Comparison of ENCODE assay signal across 13 cellular contexts in genomic region chr2:11389551-11390528, GRCh38. TPM values are rescaled to one million over a fixed set of nuclear protein-coding genes. Genes with fewer than 3 reads are reported as not detected.
DNase-seq lines count a peak whose midpoint lies in the region; ATAC-seq, FAIRE-seq and TF ChIP-seq lines count a peak whose summit lies in the region.
"Had no signal": no experiment of that assay in that cellular context is flagged by ENCODE, and none has a peak within 500 bp of the region (broad histone marks: within the 10 kb centered on the region; RNA-seq: fewer than 3 reads in every experiment).

No MANE protein-coding gene starts in this region.

- FAIRE-seq in kidney (lab: Jason Lieb, UNC): no peak

- H4K5ac ChIP-seq in IMR-90 (ENCODE audit: low read depth, low read length): no peak overlapping the region; the same call in 1 of the 2 replicates

- peak overlapping the region; percentile 42; the same call in 1 of the 2 replicates for H2BK20ac ChIP-seq in IMR-90 (ENCODE audit: low read depth, low read length)

- no peak for TF ChIP-seq EP300 in tibial nerve (IDR thresholded peaks at IDR 0.05)

- POLR2A ChIA-PET in IMR-90 (lab: Charles Lee; ENCODE audit: unreplicated experiment): interaction anchor here (0.6 kb wide), 1 partner anchor 191 kb away, joined by 5 read pairs; no protein-coding TSS in a partner anchor

- H3K14ac ChIP-seq in IMR-90 (replicated peaks; ENCODE audit: low read depth, low read length): peak overlapping the region; percentile 12; the same call in 1 of the 2 replicates

- H3K4me2 ChIP-seq in IMR-90 (ENCODE audit: low read depth, low read length): peak overlapping the region; percentile 25
- peak overlapping the region; percentile 16 for H3K4me2 ChIP-seq in smooth muscle cell

- peak overlapping the region; percentile 6; the same call in 1 of the 2 replicates for H3K27ac ChIP-seq in IMR-90 (ENCODE audit: insufficient read depth, low read length)
- H3K27ac ChIP-seq in brain microvascular endothelial cell: no peak overlapping the region
- H3K27ac ChIP-seq in kidney (ENCODE audit: low read depth in 2 of 2, low read length in 2 of 2): peak overlapping the region; percentile 71 to 82
- peak overlapping the region; percentile 93 for H3K27ac ChIP-seq in smooth muscle cell (ENCODE audit: low read depth)
- H3K27ac ChIP-seq in tibial nerve: no peak overlapping the region

- H3F3A ChIP-seq in smooth muscle cell (ENCODE audit: low read depth): peaks cover 50% of the 10 kb centered on the region

- H3K79me1 ChIP-seq in IMR-90 (ENCODE audit: low read depth in 1 of 2, low read length in 2 of 2): no peaks in the 10 kb centered on the region

- no peak overlapping the region for H3K56ac ChIP-seq in IMR-90 (ENCODE audit: extremely low read depth, insufficient read depth, low read length)

- peak overlapping the region; percentile 77; the same call in 1 of the 2 replicates for H3K18ac ChIP-seq in IMR-90 (ENCODE audit: low read depth, low read length)

- CTCF ChIA-PET in IMR-90 (lab: Yijun Ruan, JAX): interaction anchor here (1.2 kb wide), 1 partner anchor 14 kb away, joined by 3 read pairs; no protein-coding TSS in a partner anchor

- H2AK9ac ChIP-seq in IMR-90 (replicated peaks; ENCODE audit: low read depth, low read length, poor library complexity): no peak overlapping the region

- in situ Hi-C loops in IMR-90 (cut with MboI; ENCODE audit: low sequenced_read_pairs) (no loop called here), brain microvascular endothelial cell (cut with HindIII; ENCODE audit: low pct_ligation_motif_present, low sequenced_read_pairs) (no loop called here)

- H2BK120ac ChIP-seq in IMR-90 (ENCODE audit: low read depth, low read length): peak overlapping the region; percentile 45

- peak overlapping the region; percentile 25; the same call in 1 of the 3 replicates for H2BK15ac ChIP-seq in IMR-90 (ENCODE audit: low read depth, low read length)

- BruUV-seq in IMR-90 (replicated peaks; lab: Mats Ljungman, UMichigan): no TSS peak

- TF ChIP-seq CTCF in IMR-90 (conservative IDR thresholded peaks at IDR 0.05; ENCODE audit: low read depth, low read length) (no peak), brain microvascular endothelial cell (IDR thresholded peaks at IDR 0.05; ENCODE audit: low read depth, low read length, missing control alignments) (no peak), kidney (IDR thresholded peaks at IDR 0.05; ENCODE audit: borderline replicate concordance, extremely low read depth, insufficient read depth) (no peak), smooth muscle cell (IDR thresholded peaks at IDR 0.05; ENCODE audit: borderline replicate concordance, insufficient read depth, poor library complexity, severe bottlenecking) (no peak), tibial nerve (IDR thresholded peaks at IDR 0.05) (no peak)

- H3K9me3 ChIP-seq in IMR-90 (ENCODE audit: control insufficient read depth, insufficient read depth, low read length): no peaks in the 10 kb centered on the region
- no peaks in the 10 kb centered on the region for H3K9me3 ChIP-seq in kidney (ENCODE audit: control insufficient read depth in 1 of 2, low read length in 2 of 2)
- no peaks in the 10 kb centered on the region for H3K9me3 ChIP-seq in smooth muscle cell (replicated peaks; ENCODE audit: low read depth)
- H3K9me3 ChIP-seq in tibial nerve: no peaks in the 10 kb centered on the region

- dilution Hi-C loops in IMR-90 (cut with HindIII; ENCODE audit: low sequenced_read_pairs, unreplicated experiment): no loop called here

- H3K9me1 ChIP-seq in IMR-90 (ENCODE audit: insufficient read depth, low read length): peaks cover 33% of the 10 kb centered on the region

- H4K91ac ChIP-seq in IMR-90 (ENCODE audit: insufficient read depth, low read depth, low read length): peak overlapping the region; percentile 14; the same call in 1 of the 2 replicates

- DNase-seq in IMR-90 (peak; percentile 97), brain microvascular endothelial cell (peak; percentile 90), kidney (peak; percentile 89), smooth muscle cell (lab: John Stamatoyannopoulos, UW; ENCODE audit: unreplicated experiment) (no peak), GDM1 (lab: John Stamatoyannopoulos, UW) (no peak), NCI-H774 (lab: John Stamatoyannopoulos, UW) (no peak), tibial nerve (ENCODE audit: low spot score in 2 of 2) (no peak)
- DNase-seq: DND-41; effector CD4-positive, alpha-beta T cell; midbrain; NCI-H524; stimulated activated naive CD8-positive, alpha-beta T cell treated with anti-CD3 and anti-CD28 coated beads, Interleukin-15, amount 100 ng/mL, for 72 hours had no signal

- no peaks in the 10 kb centered on the region for H3K79me2 ChIP-seq in smooth muscle cell (ENCODE audit: low read depth)

- H2AK5ac ChIP-seq in IMR-90 (ENCODE audit: low read depth, low read length): peak overlapping the region; percentile 31; the same call in 1 of the 2 replicates

- H3K36me3 ChIP-seq in IMR-90 (ENCODE audit: control insufficient read depth, insufficient read depth, low read length): no peaks in the 10 kb centered on the region
- no peaks in the 10 kb centered on the region for H3K36me3 ChIP-seq in brain microvascular endothelial cell (replicated peaks)
- no peaks in the 10 kb centered on the region for H3K36me3 ChIP-seq in kidney (ENCODE audit: control insufficient read depth in 1 of 2, insufficient read depth in 2 of 2, low read length in 2 of 2)
- H3K36me3 ChIP-seq in smooth muscle cell (ENCODE audit: low read depth): no peaks in the 10 kb centered on the region
- no peaks in the 10 kb centered on the region for H3K36me3 ChIP-seq in tibial nerve

- peak overlapping the region in 1 of 2 experiments; percentile 14; a peak in 1 of 4 replicates for H4K8ac ChIP-seq in IMR-90 (ENCODE audit: low read depth in 2 of 2, low read length in 2 of 2)

- TF ChIP-seq POLR2A in IMR-90 (IDR thresholded peaks at IDR 0.05; ENCODE audit: low read depth, low read length) (no peak), tibial nerve (IDR thresholded peaks at IDR 0.05) (no peak)

- peak; percentile 59 for ATAC-seq in IMR-90 (ENCODE audit: low read depth)
- ATAC-seq in HG02678 (IDR thresholded peaks at IDR 0.05; ENCODE audit: unreplicated experiment): no peak
- ATAC-seq: stimulated activated naive CD8-positive, alpha-beta T cell treated with anti-CD3 and anti-CD28 coated beads, Interleukin-15, amount 100 ng/mL, for 72 hours had no signal

- peak overlapping the region; percentile 22 for H2BK5ac ChIP-seq in IMR-90 (ENCODE audit: low read depth, low read length, poor library complexity, severe bottlenecking)

- H3K27me3 ChIP-seq in IMR-90 (ENCODE audit: control insufficient read depth, insufficient read depth, low read length) (no peaks in the 10 kb centered on the region), brain microvascular endothelial cell (replicated peaks) (no peaks in the 10 kb centered on the region), smooth muscle cell (ENCODE audit: low read depth) (no peaks in the 10 kb centered on the region), tibial nerve (no peaks in the 10 kb centered on the region)

- 0% methylated on average over 2 of the region's 20 CpGs; no CpG with 5 or more reads in 1 of the 2 experiments for WGBS in IMR-90 (ENCODE audit: extremely low coverage in 2 of 2, insufficient read length in 1 of 2), 2 experiments
- 60% methylated on average over 20 of the region's 20 CpGs for WGBS in smooth muscle cell (ENCODE audit: low lambda C conversion rate)
- WGBS in tibial nerve, 2 donors: 73 to 76% methylated on average over 20 of the region's 20 CpGs

- peak overlapping the region; percentile 53; the same call in 1 of the 2 replicates for H3K4ac ChIP-seq in IMR-90 (ENCODE audit: low read depth, low read length)

- no peak for TF ChIP-seq RAD21 in IMR-90 (IDR thresholded peaks at IDR 0.05; ENCODE audit: low read length)

- intact Hi-C loops in IMR-90 (cut with micrococcal nuclease) (loop anchor here (1.0 kb wide), 1 partner anchor 45 kb away; no protein-coding TSS in a partner anchor), kidney (cut with DNase I) (no loop called here)

- H3K9ac ChIP-seq in IMR-90 (ENCODE audit: low read depth, low read length): no peak overlapping the region
- H3K9ac ChIP-seq in kidney (ENCODE audit: low read length in 2 of 2): no peak overlapping the region
- peak overlapping the region; percentile 50 for H3K9ac ChIP-seq in smooth muscle cell (ENCODE audit: low read depth)

- H3K23ac ChIP-seq in IMR-90 (ENCODE audit: low read depth, low read length): no peak overlapping the region

- H2AFZ ChIP-seq in IMR-90 (replicated peaks; ENCODE audit: low read length, poor library complexity) (no peak overlapping the region), smooth muscle cell (ENCODE audit: low read depth) (no peak overlapping the region)

- H4K20me1 ChIP-seq in IMR-90 (ENCODE audit: insufficient read depth, low read length): no peaks in the 10 kb centered on the region
- H4K20me1 ChIP-seq in smooth muscle cell (ENCODE audit: low read depth): no peaks in the 10 kb centered on the region

- H3K4me1 ChIP-seq in IMR-90 (ENCODE audit: control insufficient read depth, insufficient read depth, low read length): peaks cover 37% of the 10 kb centered on the region
- peaks cover 24% of the 10 kb centered on the region in 2 donors for H3K4me1 ChIP-seq in kidney (ENCODE audit: control insufficient read depth in 1 of 2, insufficient read depth in 1 of 2, low read depth in 1 of 2, low read length in 2 of 2)
- peaks cover 22% of the 10 kb centered on the region for H3K4me1 ChIP-seq in smooth muscle cell (ENCODE audit: low read depth)
- H3K4me1 ChIP-seq in tibial nerve: peaks cover 0 to 43% (median 0%) of the 10 kb centered on the region in 4 donors

- H3K4me3 ChIP-seq in IMR-90 (ENCODE audit: insufficient read depth, low read depth, low read length) (no peak overlapping the region), brain microvascular endothelial cell (ENCODE audit: low read depth, low read length) (no peak overlapping the region), kidney (ENCODE audit: low read length in 2 of 2) (peak overlapping the region in 1 of 2 donors; percentile 11), smooth muscle cell (no peak overlapping the region), tibial nerve (no peak overlapping the region)

TF ChIP-seq in IMR-90, 13 proteins besides CTCF, POLR2A, EP300 and RAD21 (continues in another document):
- TF ChIP-seq NFE2L2 (IDR thresholded peaks at IDR 0.05; ENCODE audit: low read depth, low read length): peak; percentile 24; the same call in 1 of the 2 replicates
- TF ChIP-seq FOS (IDR thresholded peaks at IDR 0.05; ENCODE audit: low read depth, low read length): peak; percentile 64
- no peak for TF ChIP-seq SMC3 (IDR thresholded peaks at IDR 0.05; ENCODE audit: low read depth, low read length)
- TF ChIP-seq MAFK (IDR thresholded peaks at IDR 0.05; ENCODE audit: low read depth, low read length): no peak
- TF ChIP-seq CEBPB (IDR thresholded peaks at IDR 0.05; ENCODE audit: low read depth, low read length): peak; percentile 60; the same call in 1 of the 2 replicates

RNA-seq across cellular contexts. Expression of gene ROCK2, which starts 45.4 kb away (rescaled TPM):
- total RNA-seq in IMR-90 (2012; rRNA removed): 28.3 and 59.7 TPM in 2 replicates
- polyA plus RNA-seq in IMR-90 (2012; rRNA removed): 7.1 and 9.0 TPM in 2 replicates
- polyA plus RNA-seq in IMR-90 (2012; cell fraction: cytosol; rRNA removed): 1.2 and 1.8 TPM in 2 replicates
- 1.1 and 6.1 TPM in 2 replicates for polyA plus RNA-seq in IMR-90 (2012; cell fraction: nucleus; rRNA removed; ENCODE audit: low replicate concordance)
- 58.3 TPM for total RNA-seq in kidney
- 6.7 TPM for polyA plus RNA-seq in kidney (ENCODE audit: insufficient read depth, low read depth, low replicate concordance)
- total RNA-seq in smooth muscle cell: 45.5 and 56.2 TPM in 2 replicates
- polyA plus RNA-seq in smooth muscle cell: 27.2 and 42.4 TPM in 2 replicates
- 10 to 100 TPM; 56.4 to 81.6 (median 60.7) TPM for total RNA-seq in tibial nerve

Comparison
In these comparisons a context has a peak if more than half of its experiments do, and no peak if none do; other contexts are left out.
1. DNase-seq: peak in IMR-90 (single experiment), brain microvascular endothelial cell (single experiment) and kidney (single experiment); none in smooth muscle cell (single experiment), GDM1 (single experiment), NCI-H774 (single experiment) and tibial nerve (0 of 2).
2. H3K27ac ChIP-seq: peak in IMR-90 (single experiment), kidney (2 of 2) and smooth muscle cell (single experiment); none in brain microvascular endothelial cell (single experiment) and tibial nerve (0 of 4).